In the genomic region with DNA sequence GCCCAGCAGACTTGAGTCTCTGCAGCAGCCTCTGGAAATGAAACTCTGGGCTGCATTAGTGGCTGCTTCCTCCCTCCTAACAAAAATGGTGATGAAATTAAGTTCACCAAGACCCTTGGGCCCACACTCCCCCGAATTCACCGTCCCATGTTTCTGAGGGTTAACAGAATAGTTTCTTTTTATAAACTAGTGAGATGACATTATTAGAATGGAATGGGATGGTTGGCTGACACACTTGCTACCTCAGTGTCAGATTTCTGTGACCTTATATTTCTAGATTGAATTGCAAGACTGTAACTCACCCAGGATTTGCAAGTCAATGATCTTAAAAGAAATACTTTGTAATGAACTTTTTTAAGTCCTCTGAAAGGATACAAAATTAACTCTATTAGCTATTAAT, we compare ENCODE assay signal across 14 cellular contexts.
DNase-seq lines count a peak whose midpoint lies in the region; TF ChIP-seq lines count a peak whose summit lies in the region.
"Had no signal": no experiment of that assay in that cellular context is flagged by ENCODE, and none has a peak within 500 bp of the region (broad histone marks: within the 10 kb centered on the region; RNA-seq: fewer than 3 reads in every experiment).

No MANE protein-coding gene starts in this region.

- no peak overlapping the region for H3K9ac ChIP-seq in BLaER1

- peaks cover 69% of the 10 kb centered on the region for H3K4me1 Mint-ChIP-seq in nephron progenitor cell
- H3K4me1 Mint-ChIP-seq: activated naive CD4-positive, alpha-beta T cell treated with anti-CD3 and anti-CD28 coated beads, Interleukin-2, amount 50 U/mL, for 24 hours had no signal

- DNase-seq in RPMI7951 (ENCODE audit: low read depth): peak; percentile 63
- DNase-seq in fibroblast of gingiva (ENCODE audit: low read depth): peak; percentile 69
- no peak for DNase-seq in nephron progenitor cell
- no peak for DNase-seq in activated CD4-positive, alpha-beta T cell treated with anti-CD3 and anti-CD28 coated beads for 48 hours
- DNase-seq in COLO668 (lab: John Stamatoyannopoulos, UW; ENCODE audit: unreplicated experiment): no peak
- no peak for DNase-seq in mucosa of gallbladder (ENCODE audit: low spot score)
- no peak for DNase-seq in NCI-H510A (lab: John Stamatoyannopoulos, UW)
- DNase-seq: CD8-positive, alpha-beta T cell; NCI-H187; stimulated activated naive CD8-positive, alpha-beta T cell treated with anti-CD3 and anti-CD28 coated beads, Interleukin-15, Interleukin-2, amounts not matched to agents 100 U/mL and 50 U/mL, for 24 hours had no signal

- H3K36me3 ChIP-seq in BLaER1: no peaks in the 10 kb centered on the region

- no peaks in the 10 kb centered on the region for H3K27me3 ChIP-seq in BLaER1
- H3K27me3 ChIP-seq: foreskin keratinocyte had no signal

- no peak for TF ChIP-seq CTCF in nephron progenitor cell (IDR thresholded peaks at IDR 0.05)

- peaks cover 6% of the 10 kb centered on the region for H3K27me3 Mint-ChIP-seq in nephron progenitor cell (ENCODE audit: low read depth, poor library complexity)

- peaks cover 3% of the 10 kb centered on the region for H3K9me3 Mint-ChIP-seq in nephron progenitor cell
- H3K9me3 Mint-ChIP-seq: activated naive CD4-positive, alpha-beta T cell treated with anti-CD3 and anti-CD28 coated beads, Interleukin-2, amount 50 U/mL, for 24 hours; CD8-positive, alpha-beta T cell had no signal

- H4K20me1 ChIP-seq in BLaER1: no peaks in the 10 kb centered on the region

- H3K27ac ChIP-seq in BLaER1: no peak overlapping the region
- H3K27ac ChIP-seq: foreskin keratinocyte had no signal

- peaks cover 47% of the 10 kb centered on the region for H3K4me1 ChIP-seq in BLaER1

- H3K4me3 Mint-ChIP-seq in nephron progenitor cell: peak overlapping the region; percentile 21
- H3K4me3 Mint-ChIP-seq: activated naive CD4-positive, alpha-beta T cell treated with anti-CD3 and anti-CD28 coated beads, Interleukin-2, amount 50 U/mL, for 24 hours; CD8-positive, alpha-beta T cell had no signal

- H3K4me2 ChIP-seq in BLaER1: peak overlapping the region; percentile 45

- peaks cover 3% of the 10 kb centered on the region for H3K36me3 Mint-ChIP-seq in nephron progenitor cell (ENCODE audit: low read depth)
- H3K36me3 Mint-ChIP-seq: activated naive CD4-positive, alpha-beta T cell treated with anti-CD3 and anti-CD28 coated beads, Interleukin-2, amount 50 U/mL, for 24 hours; CD8-positive, alpha-beta T cell had no signal

- H3K4me3 ChIP-seq in BLaER1: no peak overlapping the region
- H3K4me3 ChIP-seq: GM12878 had no signal

- 0 out of 2 replicates have a peak, but pooled peaks cover 5% of the 10 kb centered on the region for H3K9me3 ChIP-seq in BLaER1

- peak overlapping the region; percentile 68 for H3K27ac Mint-ChIP-seq in nephron progenitor cell
- H3K27ac Mint-ChIP-seq: activated naive CD4-positive, alpha-beta T cell treated with anti-CD3 and anti-CD28 coated beads, Interleukin-2, amount 50 U/mL, for 24 hours; CD8-positive, alpha-beta T cell had no signal

Comparison
In these comparisons a context has a peak if more than half of its experiments do, and no peak if none do; other contexts are left out.
1. DNase-seq: peak in RPMI7951 (single experiment) and fibroblast of gingiva (single experiment); none in nephron progenitor cell (single experiment), activated CD4-positive, alpha-beta T cell treated with anti-CD3 and anti-CD28 coated beads for 48 hours (single experiment), COLO668 (single experiment), mucosa of gallbladder (single experiment) and NCI-H510A (single experiment).